14 cellular contexts compared by ENCODE assay signal in the genomic region with DNA sequence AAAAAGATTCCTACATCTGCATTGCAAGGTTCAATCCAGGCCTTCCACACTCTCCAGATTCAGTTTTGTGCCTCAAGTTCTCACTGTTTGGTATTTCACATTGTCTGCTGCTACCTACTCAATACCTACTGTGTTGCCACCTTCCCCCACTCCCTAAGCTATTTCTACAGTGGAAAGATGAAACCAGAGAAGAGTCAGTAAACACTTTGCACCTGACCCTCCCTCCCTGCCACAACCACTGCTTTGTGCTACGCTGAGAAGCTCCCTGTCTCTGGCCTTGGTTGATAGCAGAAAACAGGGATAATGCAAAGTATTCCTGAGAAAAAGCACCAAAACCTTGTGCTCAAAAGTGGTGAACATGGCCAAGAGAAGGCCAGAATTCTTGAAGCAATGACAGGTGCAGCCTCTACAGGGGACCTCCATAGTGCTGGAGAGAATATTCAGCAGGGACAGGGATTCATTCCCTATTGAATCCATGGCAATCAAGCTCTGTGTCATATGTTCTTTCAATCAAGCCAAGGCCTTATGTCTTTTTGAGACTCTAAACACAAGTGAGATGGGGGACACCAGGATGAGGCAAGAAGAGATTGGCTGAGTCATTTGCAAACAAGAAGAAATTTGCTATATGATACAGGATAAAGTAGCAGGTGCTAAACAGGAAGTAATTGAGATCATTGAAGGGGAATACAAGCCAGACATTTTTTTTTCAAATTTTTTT.
DNase-seq lines count a peak whose midpoint lies in the region; ATAC-seq and TF ChIP-seq lines count a peak whose summit lies in the region.
"Had no signal": no experiment of that assay in that cellular context is flagged by ENCODE, and none has a peak within 500 bp of the region (broad histone marks: within the 10 kb centered on the region; RNA-seq: fewer than 3 reads in every experiment).

No MANE protein-coding gene starts in this region.

- H3K27ac ChIP-seq in AG04450 (ENCODE audit: low read depth, low read length) (peak overlapping the region; percentile 31), RWPE1 (no peak overlapping the region)

- POLR2A ChIA-PET in AG04450 (lab: Yijun Ruan, JAX): no interaction called here
- POLR2A ChIA-PET in RWPE1 (lab: Yijun Ruan, JAX; ENCODE audit: low non-redundant PET): no interaction called here

- no peak overlapping the region for H3K4me3 ChIP-seq in AG04450 (ENCODE audit: low read depth, low read length)
- no peak overlapping the region for H3K4me3 ChIP-seq in GM12865 (ENCODE audit: low read depth, low read length)

- no peak for ATAC-seq in HG03571 (IDR thresholded peaks at IDR 0.05; ENCODE audit: unreplicated experiment)
- no peak for ATAC-seq in GM18517 (IDR thresholded peaks at IDR 0.05; ENCODE audit: unreplicated experiment)
- ATAC-seq: left ventricle myocardium superior; naive thymus-derived CD4-positive, alpha-beta T cell had no signal

- CTCF ChIA-PET in AG04450 (lab: Charles Lee): no interaction called here
- CTCF ChIA-PET in RWPE1 (lab: Yijun Ruan, JAX): no interaction called here

- H3K27me3 ChIP-seq in AG04450 (ENCODE audit: control insufficient read depth, insufficient read depth, low read length): no peaks in the 10 kb centered on the region

- TF ChIP-seq CTCF in AG04450 (IDR thresholded peaks at IDR 0.05; ENCODE audit: low read depth, low read length) (no peak), GM12865 (IDR thresholded peaks at IDR 0.05; ENCODE audit: insufficient read depth, low read depth, low read length, missing control alignments) (no peak), RWPE1 (conservative IDR thresholded peaks at IDR 0.05; ENCODE audit: low read depth) (no peak)

- peaks cover 5% of the 10 kb centered on the region; the same call in 1 of the 2 replicates for H3K9me3 ChIP-seq in AG04450 (ENCODE audit: control insufficient read depth, insufficient read depth, low read length)

- no peak for DNase-seq in AG04450 (ENCODE audit: low read depth, low spot score)
- peak; percentile 36 for DNase-seq in GM12865 (ENCODE audit: low read depth)
- peak; percentile 79 for DNase-seq in NCI-H2107 treated with DMSO at 0.1 percent for 48 hours (lab: John Stamatoyannopoulos, UW; ENCODE audit: unreplicated experiment)
- DNase-seq in SHP77 treated with DMSO at 0.1 percent for 48 hours (lab: John Stamatoyannopoulos, UW): peak; percentile 31
- no peak for DNase-seq in GM19238 (ENCODE audit: insufficient read length, low spot score)
- no peak for DNase-seq in RWPE1 (ENCODE audit: low spot score)
- DNase-seq: activated naive CD4-positive, alpha-beta T cell treated with anti-CD3 and anti-CD28 coated beads, Interleukin-2, amount 10 ng/mL, durations not matched to agents 7 days and 5 days; DMS79 treated with DMSO at 0.1 percent for 48 hours; HFFc6; left ventricle myocardium superior; naive thymus-derived CD4-positive, alpha-beta T cell; NK-92 treated with Interleukin-12 subunit alpha and Interleukin-12 subunit beta, amount 100 ng/mL, for 24 hours had no signal

Comparison
In these comparisons a context has a peak if more than half of its experiments do, and no peak if none do; other contexts are left out.
1. DNase-seq: peak in GM12865 (single experiment), NCI-H2107 treated with DMSO at 0.1 percent for 48 hours (single experiment) and SHP77 treated with DMSO at 0.1 percent for 48 hours (single experiment); none in AG04450 (single experiment), GM19238 (single experiment) and RWPE1 (single experiment).